ENCODE assay signal across 21 cellular contexts in the genomic region with DNA sequence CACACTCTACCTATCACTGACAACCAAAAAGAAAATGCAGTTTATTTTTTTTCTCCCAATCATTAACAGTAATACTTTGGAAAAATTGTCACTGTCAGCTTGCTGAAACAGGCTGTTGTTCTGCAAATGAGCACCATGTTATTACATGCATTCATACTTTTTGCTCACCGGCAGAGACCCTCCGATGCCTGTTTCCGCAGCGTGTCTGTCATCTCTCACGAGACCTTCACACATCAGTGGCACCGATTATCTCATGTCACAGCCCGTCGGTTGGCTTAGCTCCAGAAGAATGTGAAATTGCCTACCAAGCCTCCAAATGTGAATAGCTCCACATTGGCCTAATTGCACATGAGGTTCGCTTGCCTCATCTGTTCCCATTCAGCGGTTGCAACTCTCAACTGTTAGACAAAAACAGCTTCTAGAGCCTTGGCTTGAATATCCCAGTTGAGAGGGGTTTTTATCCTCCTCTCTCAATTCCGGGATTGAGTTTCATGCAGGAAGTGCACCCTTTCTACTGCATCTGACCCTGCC.
A peak's percentile ranks its signal among the peaks of the same experiment; 100 is the strongest.
DNase-seq lines count a peak whose midpoint lies in the region; TF ChIP-seq lines count a peak whose summit lies in the region.
"Had no signal": no experiment of that assay in that cellular context is flagged by ENCODE, and none has a peak within 500 bp of the region (broad histone marks: within the 10 kb centered on the region; RNA-seq: fewer than 3 reads in every experiment).

No MANE protein-coding gene starts in this region.

- H3K9ac ChIP-seq in neural cell (ENCODE audit: low read length) = no peak overlapping the region
- H3K9ac ChIP-seq: SK-N-SH had no signal

- no peaks in the 10 kb centered on the region for H3K27me3 ChIP-seq in neural cell (ENCODE audit: insufficient read depth, low read depth, low read length)

- TF ChIP-seq RAD21 in neural cell (conservative IDR thresholded peaks at IDR 0.05) = peak; percentile 42

- H3K9me3 ChIP-seq in neural cell (ENCODE audit: low read length) = no peaks in the 10 kb centered on the region
- H3K9me3 ChIP-seq: SK-N-SH had no signal

- no peaks in the 10 kb centered on the region for H3K36me3 ChIP-seq in neural cell (ENCODE audit: insufficient read depth, low read length)

- no peaks in the 10 kb centered on the region for H3K79me2 ChIP-seq in neural cell (replicated peaks; ENCODE audit: insufficient read depth, low read length)

- H2AFZ ChIP-seq in neural cell (ENCODE audit: low read depth, low read length) = peak overlapping the region; percentile 14
- H2AFZ ChIP-seq: PC-9 had no signal

- H3K27ac ChIP-seq in neural cell (ENCODE audit: low read length) = peak overlapping the region; percentile 40
- H3K27ac ChIP-seq: 22Rv1, PC-9, RWPE1 had no signal

- TF ChIP-seq EP300 in neural cell (conservative IDR thresholded peaks at IDR 0.05; ENCODE audit: poor library complexity, severe bottlenecking) = peak; percentile 66

- no peaks in the 10 kb centered on the region for H3K9me2 ChIP-seq in neural cell (ENCODE audit: insufficient read depth, low read length)
- H3K9me2 ChIP-seq: SK-N-SH had no signal

- H3K4me3 ChIP-seq in neural cell (ENCODE audit: low read length) = peak overlapping the region; percentile 36
- H3K4me3 ChIP-seq: PC-9 had no signal

- TF ChIP-seq CTCF in neural cell (IDR thresholded peaks at IDR 0.05; ENCODE audit: poor library complexity, severe bottlenecking) = peak; percentile 40

- H3K4me2 ChIP-seq in neural cell (ENCODE audit: low read length) = no peak overlapping the region
- H3K4me2 ChIP-seq: PC-9, SK-N-SH had no signal

- DNase-seq in DMS 273 (lab: John Stamatoyannopoulos, UW; ENCODE audit: unreplicated experiment) (peak; percentile 20), DMS 273 treated with DMSO at 0.1 percent for 48 hours (lab: John Stamatoyannopoulos, UW) (no peak), NCI-H1105 (lab: John Stamatoyannopoulos, UW) (peak; percentile 65), OCI-M1 (lab: John Stamatoyannopoulos, UW) (peak; percentile 43), middle frontal gyrus (ENCODE audit: extremely low spot score, low spot score) (no peak), NAMALWA (ENCODE audit: low spot score) (no peak), mesenteric fat pad (ENCODE audit: low spot score) (no peak)
- DNase-seq: AML-193, DMS79, KBM-7, NCI-H1092 treated with DMSO at 0.1 percent for 48 hours, NCI-H187 treated with DMSO at 0.1 percent for 48 hours, NCI-H446, NCI-H526, PC-9, SHP77 treated with DMSO at 0.1 percent for 48 hours, SK-N-SH, T-helper 2 cell had no signal

- H4K20me1 ChIP-seq in neural cell (ENCODE audit: insufficient read depth) = no peaks in the 10 kb centered on the region

- no peaks in the 10 kb centered on the region for H3F3A ChIP-seq in neural cell (ENCODE audit: insufficient read depth, low read length, poor library complexity, severe bottlenecking)

TF ChIP-seq in neural cell, 6 proteins besides CTCF, POLR2A, EP300 and RAD21:
- TF ChIP-seq REST (IDR thresholded peaks at IDR 0.05; ENCODE audit: borderline replicate concordance) (no peak), POLR2AphosphoS5 (IDR thresholded peaks at IDR 0.05) (peak; percentile 58), SMC3 (conservative IDR thresholded peaks at IDR 0.05; ENCODE audit: poor library complexity) (peak; percentile 15), MXI1 (conservative IDR thresholded peaks at IDR 0.05; ENCODE audit: poor library complexity, severe bottlenecking) (no peak)

Comparison
In these comparisons a context has a peak if more than half of its experiments do, and no peak if none do; other contexts are left out.
1. DNase-seq: peak in DMS 273 (single experiment), NCI-H1105 (single experiment) and OCI-M1 (single experiment); none in DMS 273 treated with DMSO at 0.1 percent for 48 hours (single experiment), middle frontal gyrus (single experiment), NAMALWA (single experiment) and mesenteric fat pad (single experiment).